ENCODE assay signal across 7 cellular contexts in genomic region chr9:20623021-20623747, GRCh38. TPM values are rescaled to one million over a fixed set of nuclear protein-coding genes. Genes with fewer than 3 reads are reported as not detected.
DNase-seq lines count a peak whose midpoint lies in the region; ATAC-seq lines count a peak whose summit lies in the region.

No MANE protein-coding gene starts in this region.

- peak overlapping the region; percentile 89 for H3K4me3 Mint-ChIP-seq in activated CD4-positive, alpha-beta T cell treated with anti-CD3 and anti-CD28 coated beads, Interleukin-2, amount 10 ng/mL, durations not matched to agents 7 days and 5 days
- peak overlapping the region; percentile 86 to 89 for H3K4me3 Mint-ChIP-seq in effector memory CD8-positive, alpha-beta T cell
- H3K4me3 Mint-ChIP-seq in stimulated activated memory B cell treated with anti-CD40 and anti-IgM and Interleukin-4, amounts not matched to agents 10 μg/mL and 1 μg/mL and 100 μg/mL, for 72 hours: peak overlapping the region; percentile 81

- peaks cover 28% of the 10 kb centered on the region for H3K36me3 Mint-ChIP-seq in activated CD4-positive, alpha-beta T cell treated with anti-CD3 and anti-CD28 coated beads, Interleukin-2, amount 10 ng/mL, durations not matched to agents 7 days and 5 days (ENCODE audit: low read depth)
- H3K36me3 Mint-ChIP-seq in effector memory CD8-positive, alpha-beta T cell (ENCODE audit: insufficient read depth): peaks cover 34% of the 10 kb centered on the region
- no peaks in the 10 kb centered on the region for H3K36me3 Mint-ChIP-seq in stimulated activated memory B cell treated with anti-CD40 and anti-IgM and Interleukin-4, amounts not matched to agents 10 μg/mL and 1 μg/mL and 100 μg/mL, for 72 hours

- peak; percentile 61 for DNase-seq in KBM-7
- DNase-seq in activated CD4-positive, alpha-beta T cell treated with anti-CD3 and anti-CD28 coated beads, Interleukin-2, amount 10 ng/mL, durations not matched to agents 7 days and 5 days: peak; percentile 72
- peak; percentile 51 to 66 (median 52) for DNase-seq in effector memory CD8-positive, alpha-beta T cell
- no peak for DNase-seq in 8988T

- H3K9me3 Mint-ChIP-seq in activated CD4-positive, alpha-beta T cell treated with anti-CD3 and anti-CD28 coated beads, Interleukin-2, amount 10 ng/mL, durations not matched to agents 7 days and 5 days: no peaks in the 10 kb centered on the region
- H3K9me3 Mint-ChIP-seq in effector memory CD8-positive, alpha-beta T cell: no peaks in the 10 kb centered on the region
- H3K9me3 Mint-ChIP-seq in stimulated activated memory B cell treated with anti-CD40 and anti-IgM and Interleukin-4, amounts not matched to agents 10 μg/mL and 1 μg/mL and 100 μg/mL, for 72 hours: no peaks in the 10 kb centered on the region

- H3K27ac Mint-ChIP-seq in activated CD4-positive, alpha-beta T cell treated with anti-CD3 and anti-CD28 coated beads, Interleukin-2, amount 10 ng/mL, durations not matched to agents 7 days and 5 days: peak overlapping the region; percentile 97
- peak overlapping the region; percentile 94 to 95 for H3K27ac Mint-ChIP-seq in effector memory CD8-positive, alpha-beta T cell
- peak overlapping the region; percentile 40 for H3K27ac Mint-ChIP-seq in stimulated activated memory B cell treated with anti-CD40 and anti-IgM and Interleukin-4, amounts not matched to agents 10 μg/mL and 1 μg/mL and 100 μg/mL, for 72 hours

- H3K27me3 ChIP-seq in mucosa of rectum (ENCODE audit: control insufficient read depth in 2 of 2, insufficient read depth in 2 of 2, low read length in 2 of 2): no peaks in the 10 kb centered on the region

- peak overlapping the region; percentile 88 to 89 for H3K27ac ChIP-seq in mucosa of rectum (ENCODE audit: low read depth in 2 of 2, low read length in 2 of 2)

- H3K4me1 ChIP-seq in mucosa of rectum (ENCODE audit: control insufficient read depth in 2 of 2, insufficient read depth in 2 of 2, low read length in 2 of 2): peaks cover 7 to 17% of the 10 kb centered on the region in 2 donors

- CTCF ChIA-PET in activated CD4-positive, alpha-beta T cell treated with anti-CD3 and anti-CD28 coated beads, Interleukin-2, amount 10 ng/mL, durations not matched to agents 7 days and 5 days (lab: Charles Lee): interaction anchor here (1.0 to 2.0 kb wide), 6 partner anchors 11 to 318 kb away, joined by 3 to 14 read pairs (median 4); no protein-coding TSS in a partner anchor

- H3K36me3 ChIP-seq in mucosa of rectum (ENCODE audit: control insufficient read depth in 2 of 2, insufficient read depth in 2 of 2, low read length in 2 of 2): no peaks in the 10 kb centered on the region

- H3K9me3 ChIP-seq in mucosa of rectum (ENCODE audit: control insufficient read depth in 2 of 2, low read length in 2 of 2): no peaks in the 10 kb centered on the region

- H3K4me1 Mint-ChIP-seq in activated CD4-positive, alpha-beta T cell treated with anti-CD3 and anti-CD28 coated beads, Interleukin-2, amount 10 ng/mL, durations not matched to agents 7 days and 5 days: peaks cover 40% of the 10 kb centered on the region
- H3K4me1 Mint-ChIP-seq in effector memory CD8-positive, alpha-beta T cell (ENCODE audit: low read depth in 2 of 2): peaks cover 31 to 44% of the 10 kb centered on the region in 2 donors
- H3K4me1 Mint-ChIP-seq in stimulated activated memory B cell treated with anti-CD40 and anti-IgM and Interleukin-4, amounts not matched to agents 10 μg/mL and 1 μg/mL and 100 μg/mL, for 72 hours: peaks cover 47% of the 10 kb centered on the region

- no peaks in the 10 kb centered on the region for H3K27me3 Mint-ChIP-seq in activated CD4-positive, alpha-beta T cell treated with anti-CD3 and anti-CD28 coated beads, Interleukin-2, amount 10 ng/mL, durations not matched to agents 7 days and 5 days
- H3K27me3 Mint-ChIP-seq in effector memory CD8-positive, alpha-beta T cell: no peaks in the 10 kb centered on the region
- H3K27me3 Mint-ChIP-seq in stimulated activated memory B cell treated with anti-CD40 and anti-IgM and Interleukin-4, amounts not matched to agents 10 μg/mL and 1 μg/mL and 100 μg/mL, for 72 hours: peaks cover 21% of the 10 kb centered on the region

- ATAC-seq in GM19043 (IDR thresholded peaks at IDR 0.05; ENCODE audit: low read depth, unreplicated experiment): peak; percentile 1
- peak; percentile 43 for ATAC-seq in effector memory CD8-positive, alpha-beta T cell (replicated peaks)
- no peak for ATAC-seq in stimulated activated memory B cell treated with anti-CD40 and anti-IgM and Interleukin-4, amounts not matched to agents 10 μg/mL and 1 μg/mL and 100 μg/mL, for 72 hours

- in situ Hi-C loops in KBM-7 (cut with MboI; ENCODE audit: low pct_unique_long_range_greater_than_20kb, low sequenced_read_pairs): no loop called here

- peak overlapping the region; percentile 94 to 96 for H3K4me3 ChIP-seq in mucosa of rectum (ENCODE audit: low read length in 2 of 2)

- peak overlapping the region; percentile 63 to 72 for H3K9ac ChIP-seq in mucosa of rectum (ENCODE audit: low read depth in 1 of 2, low read length in 2 of 2)

- POLR2A ChIA-PET in activated CD4-positive, alpha-beta T cell treated with anti-CD3 and anti-CD28 coated beads, Interleukin-2, amount 10 ng/mL, durations not matched to agents 7 days and 5 days (lab: Charles Lee): interaction anchor here (0.6 to 1.8 kb wide), 5 partner anchors 19 to 624 kb away, joined by 3 read pairs; no protein-coding TSS in a partner anchor

RNA-seq across cellular contexts. Expression of gene MLLT3, which starts 0.9 kb away (rescaled TPM):
- total RNA-seq in activated CD4-positive, alpha-beta T cell treated with anti-CD3 and anti-CD28 coated beads, Interleukin-2, amount 10 ng/mL, durations not matched to agents 7 days and 5 days: 10 to 100 TPM; 70.2 to 74.7 TPM

Comparison
In these comparisons a context has a peak if more than half of its experiments do, and no peak if none do; other contexts are left out.
1. H3K27ac Mint-ChIP-seq: peak in every context shown above with its lines; median percentile 97 in activated CD4-positive, alpha-beta T cell treated with anti-CD3 and anti-CD28 coated beads, Interleukin-2, amount 10 ng/mL, durations not matched to agents 7 days and 5 days; 94 in effector memory CD8-positive, alpha-beta T cell; 40 in stimulated activated memory B cell treated with anti-CD40 and anti-IgM and Interleukin-4, amounts not matched to agents 10 μg/mL and 1 μg/mL and 100 μg/mL, for 72 hours.